In genomic region chr1:160789051-160789701, GRCh38 we compare ENCODE assay signal across 1 cellular context.
TF ChIP-seq lines count a peak whose summit lies in the region.

No MANE protein-coding gene starts in this region.

TF ChIP-seq in GM12878, 131 proteins besides CTCF, POLR2A, EP300 and RAD21 (continued from another document):
- no peak for TF ChIP-seq SKIL (IDR thresholded peaks at IDR 0.05; ENCODE audit: low read depth, poor library complexity, severe bottlenecking)
- no peak for TF ChIP-seq PAX8 (IDR thresholded peaks at IDR 0.05)
- TF ChIP-seq ATF2 (IDR thresholded peaks at IDR 0.05; ENCODE audit: low read length): no peak
